Comparison of ENCODE assay signal across 10 cellular contexts in genomic region chr2:38174646-38175096, GRCh38.
DNase-seq lines count a peak whose midpoint lies in the region; TF ChIP-seq lines count a peak whose summit lies in the region.
"Had no signal": no experiment of that assay in that cellular context is flagged by ENCODE, and none has a peak within 500 bp of the region (broad histone marks: within the 10 kb centered on the region; RNA-seq: fewer than 3 reads in every experiment).

No MANE protein-coding gene starts in this region.

- TF ChIP-seq CTCF in esophagus squamous epithelium (IDR thresholded peaks at IDR 0.05): no peak

- peak overlapping the region in 3 of 4 donors; percentile 57 to 66 (median 66) for H3K27ac ChIP-seq in esophagus squamous epithelium

- H3K36me3 ChIP-seq in esophagus squamous epithelium: no peaks in the 10 kb centered on the region

- 20 to 21% methylated on average over 3 to 4 of the region's 4 CpGs for WGBS in esophagus squamous epithelium, 2 donors

- in situ Hi-C loops in Caki2 (cut with HindIII; ENCODE audit: low pct_unique_long_range_greater_than_20kb, low sequenced_read_pairs): no loop called here

- peaks cover 11 to 55% (median 29%) of the 10 kb centered on the region in 3 donors for H3K4me1 ChIP-seq in esophagus squamous epithelium

- intact Hi-C loops in esophagus squamous epithelium (cut with DNase I): no loop called here

- no peaks in the 10 kb centered on the region for H3K9me3 ChIP-seq in esophagus squamous epithelium

- DNase-seq in Caki2 (ENCODE audit: low read depth) (peak; percentile 91), NOMO-1 treated with DMSO at 0.1 percent for 48 hours (lab: John Stamatoyannopoulos, UW; ENCODE audit: unreplicated experiment) (peak; percentile 95), esophagus squamous epithelium (lab: John Stamatoyannopoulos, UW) (no peak), non-pigmented ciliary epithelial cell (ENCODE audit: low read depth) (peak; percentile 100), NCI-H1436 treated with DMSO at 0.1 percent for 48 hours (lab: John Stamatoyannopoulos, UW) (no peak), NCI-H345 (lab: John Stamatoyannopoulos, UW) (no peak), NAMALWA (ENCODE audit: low spot score) (no peak), LoVo (ENCODE audit: low spot score) (no peak)
- DNase-seq: activated CD4-positive, alpha-beta T cell treated with anti-CD3 and anti-CD28 coated beads, Interleukin-2, amount 50 U/mL, for 48 hours; NCI-H524 treated with DMSO at 0.1 percent for 48 hours had no signal

- H3K4me3 ChIP-seq in esophagus squamous epithelium: no peak overlapping the region

- TF ChIP-seq POLR2A in esophagus squamous epithelium (IDR thresholded peaks at IDR 0.05): no peak

- H3K27me3 ChIP-seq in esophagus squamous epithelium: no peaks in the 10 kb centered on the region

Comparison
In these comparisons a context has a peak if more than half of its experiments do, and no peak if none do; other contexts are left out.
1. DNase-seq: peak in Caki2 (single experiment), NOMO-1 treated with DMSO at 0.1 percent for 48 hours (single experiment) and non-pigmented ciliary epithelial cell (single experiment); none in esophagus squamous epithelium (single experiment), NCI-H1436 treated with DMSO at 0.1 percent for 48 hours (single experiment), NCI-H345 (single experiment), NAMALWA (single experiment) and LoVo (single experiment).